ENCODE assay signal across 24 cellular contexts in genomic region chr6:134802426-134803058, GRCh38.
DNase-seq lines count a peak whose midpoint lies in the region; ATAC-seq and TF ChIP-seq lines count a peak whose summit lies in the region.
"Had no signal": no experiment of that assay in that cellular context is flagged by ENCODE, and none has a peak within 500 bp of the region (broad histone marks: within the 10 kb centered on the region; RNA-seq: fewer than 3 reads in every experiment).

No MANE protein-coding gene starts in this region.

- H3K4ac ChIP-seq in IMR-90 (ENCODE audit: low read depth, low read length) (peak overlapping the region; percentile 48), mesendoderm (ENCODE audit: low read depth, low read length) (no peak overlapping the region)

- H3K14ac ChIP-seq in IMR-90 (replicated peaks; ENCODE audit: low read depth, low read length), result peak overlapping the region; percentile 40; the same call in 1 of the 2 replicates

- H2BK5ac ChIP-seq in IMR-90 (ENCODE audit: low read depth, low read length, poor library complexity, severe bottlenecking) (no peak overlapping the region), mesendoderm (ENCODE audit: low read length) (no peak overlapping the region)

- H3K79me2 ChIP-seq in mesendoderm (ENCODE audit: control insufficient read depth, insufficient read depth, low read length), result no peaks in the 10 kb centered on the region
- H3K79me2 ChIP-seq: hepatocyte had no signal

- no peak for TF ChIP-seq CTCF in Caco-2 (IDR thresholded peaks at IDR 0.05; ENCODE audit: insufficient read depth in 1 of 2, low read depth in 1 of 2, low read length in 1 of 2, severe bottlenecking in 1 of 2, unreplicated experiment in 1 of 2)
- TF ChIP-seq CTCF in IMR-90 (conservative IDR thresholded peaks at IDR 0.05; ENCODE audit: low read depth, low read length), result no peak
- TF ChIP-seq CTCF in chondrocyte (IDR thresholded peaks at IDR 0.05), result no peak

- POLR2A ChIA-PET in Caco-2 (lab: Charles Lee) (no interaction called here), IMR-90 (lab: Charles Lee; ENCODE audit: unreplicated experiment) (no interaction called here)

- H3K27ac Mint-ChIP-seq in Caco-2 (ENCODE audit: unreplicated experiment) (no peak overlapping the region), chondrocyte (ENCODE audit: unreplicated experiment) (peak overlapping the region; percentile 50)
- H3K27ac Mint-ChIP-seq: activated CD4-positive, alpha-beta T cell treated with anti-CD3 and anti-CD28 coated beads, Interleukin-2, amount 10 ng/mL, durations not matched to agents 7 days and 5 days; activated naive CD8-positive, alpha-beta T cell treated with anti-CD3 and anti-CD28 coated beads, Interleukin-2, amount 10 ng/mL, durations not matched to agents 7 days and 5 days had no signal

- intact Hi-C loops in Caco-2 (cut with micrococcal nuclease; ENCODE audit: unreplicated experiment) (no loop called here), IMR-90 (cut with micrococcal nuclease) (no loop called here)

- no peak overlapping the region; the same call in 1 of the 2 replicates for H4K91ac ChIP-seq in IMR-90 (ENCODE audit: insufficient read depth, low read depth, low read length)

- H3K9ac ChIP-seq in IMR-90 (ENCODE audit: low read depth, low read length) (no peak overlapping the region), mesendoderm (ENCODE audit: low read length) (no peak overlapping the region)

- no peaks in the 10 kb centered on the region for H3K27me3 ChIP-seq in Caco-2 (replicated peaks; ENCODE audit: control insufficient read depth, insufficient read depth, low read length)
- H3K27me3 ChIP-seq in IMR-90 (ENCODE audit: control insufficient read depth, insufficient read depth, low read length), result no peaks in the 10 kb centered on the region
- no peaks in the 10 kb centered on the region for H3K27me3 ChIP-seq in mesendoderm (ENCODE audit: insufficient read depth, low read length, poor library complexity)
- H3K27me3 ChIP-seq: breast epithelium, hepatocyte, suprapubic skin had no signal

- BruUV-seq in Caco-2 (replicated peaks; lab: Mats Ljungman, UMichigan) (no TSS peak), IMR-90 (replicated peaks; lab: Mats Ljungman, UMichigan) (no TSS peak)

- H3K9me3 ChIP-seq in Caco-2 (no peaks in the 10 kb centered on the region), IMR-90 (ENCODE audit: control insufficient read depth, insufficient read depth, low read length) (no peaks in the 10 kb centered on the region)
- H3K9me3 ChIP-seq: breast epithelium, HAP-1, suprapubic skin had no signal

- peak overlapping the region; percentile 8; the same call in 1 of the 3 replicates for H2BK15ac ChIP-seq in IMR-90 (ENCODE audit: low read depth, low read length)
- no peak overlapping the region for H2BK15ac ChIP-seq in mesendoderm (replicated peaks; ENCODE audit: low read depth)

- no peak for TF ChIP-seq RAD21 in IMR-90 (IDR thresholded peaks at IDR 0.05; ENCODE audit: low read length)

- H2AK9ac ChIP-seq in IMR-90 (replicated peaks; ENCODE audit: low read depth, low read length, poor library complexity), result no peak overlapping the region

- dilution Hi-C loops in IMR-90 (cut with HindIII; ENCODE audit: low sequenced_read_pairs, unreplicated experiment), result no loop called here

- H3K23ac ChIP-seq in IMR-90 (ENCODE audit: low read depth, low read length) (peak overlapping the region; percentile 52; the same call in 1 of the 2 replicates), mesendoderm (ENCODE audit: low read length) (no peak overlapping the region)

- no peak overlapping the region for H3K56ac ChIP-seq in IMR-90 (ENCODE audit: extremely low read depth, insufficient read depth, low read length)
- H3K56ac ChIP-seq in mesendoderm (ENCODE audit: low read length), result no peak overlapping the region

- H4K8ac ChIP-seq in IMR-90 (ENCODE audit: low read depth in 2 of 2, low read length in 2 of 2), result peak overlapping the region in 1 of 2 experiments; percentile 40; a peak in 1 of 4 replicates
- no peak overlapping the region for H4K8ac ChIP-seq in mesendoderm (ENCODE audit: low read depth, low read length)

- H3K18ac ChIP-seq in IMR-90 (ENCODE audit: low read depth, low read length) (peak overlapping the region; percentile 57; the same call in 1 of the 2 replicates), mesendoderm (ENCODE audit: low read length) (no peak overlapping the region)

- no peak for ATAC-seq in IMR-90 (ENCODE audit: low read depth)
- no peak for ATAC-seq in GM19328 (IDR thresholded peaks at IDR 0.05; ENCODE audit: unreplicated experiment)
- ATAC-seq: right cardiac atrium had no signal

- H3K79me1 ChIP-seq in IMR-90 (ENCODE audit: low read depth in 1 of 2, low read length in 2 of 2) (no peaks in the 10 kb centered on the region), mesendoderm (ENCODE audit: low read length) (no peaks in the 10 kb centered on the region)

- in situ Hi-C loops in IMR-90 (cut with MboI; ENCODE audit: low sequenced_read_pairs), result no loop called here

- no peaks in the 10 kb centered on the region for H3K36me3 Mint-ChIP-seq in Caco-2 (ENCODE audit: insufficient read depth, unreplicated experiment)
- H3K36me3 Mint-ChIP-seq in chondrocyte (ENCODE audit: low read depth), result no peaks in the 10 kb centered on the region
- H3K36me3 Mint-ChIP-seq: activated naive CD8-positive, alpha-beta T cell treated with anti-CD3 and anti-CD28 coated beads, Interleukin-2, amount 10 ng/mL, durations not matched to agents 7 days and 5 days; CD14-positive monocyte had no signal

- no peaks in the 10 kb centered on the region; the same call in 1 of the 2 replicates for H3K9me1 ChIP-seq in IMR-90 (ENCODE audit: insufficient read depth, low read length)

- H4K5ac ChIP-seq in IMR-90 (ENCODE audit: low read depth, low read length) (no peak overlapping the region), mesendoderm (ENCODE audit: low read length) (no peak overlapping the region)

- DNase-seq in Caco-2 (peak; percentile 14 to 50), IMR-90 (peak; percentile 59), chondrocyte (ENCODE audit: low spot score) (no peak), mesendoderm (peak; percentile 60), activated T-cell treated with anti-CD3 and anti-CD28 coated beads for 4 hours (no peak)
- DNase-seq in stimulated activated CD4-positive, alpha-beta T cell treated with anti-CD3 and anti-CD28 coated beads, Interleukin-15, amount 100 ng/mL, for 24 hours, result no peak
- no peak for DNase-seq in activated CD4-positive, CD25-positive, alpha-beta regulatory T cell treated with anti-CD3 and anti-CD28 coated beads, Interleukin-2, amount 50 U/mL, for 72 hours
- DNase-seq: activated CD4-positive, alpha-beta T cell treated with anti-CD3 and anti-CD28 coated beads, Interleukin-2, amount 10 ng/mL, durations not matched to agents 7 days and 5 days; activated naive CD8-positive, alpha-beta T cell treated with anti-CD3 and anti-CD28 coated beads, Interleukin-2, amount 10 ng/mL, durations not matched to agents 7 days and 5 days; cortex of kidney; DMS 273 treated with DMSO at 0.1 percent for 48 hours; MM.1S; NCI-H1436; NCI-H2171; occipital lobe; right cardiac atrium; SHP77 treated with DMSO at 0.1 percent for 48 hours; T-helper 1 cell had no signal

- no peak overlapping the region for H2AFZ ChIP-seq in IMR-90 (replicated peaks; ENCODE audit: low read length, poor library complexity)
- H2AFZ ChIP-seq: hepatocyte had no signal

- H3K4me2 ChIP-seq in IMR-90 (ENCODE audit: low read depth, low read length), result no peak overlapping the region
- no peak overlapping the region for H3K4me2 ChIP-seq in mesendoderm (ENCODE audit: low read length)
- H3K4me2 ChIP-seq: hepatocyte had no signal

- WGBS in IMR-90 (ENCODE audit: extremely low coverage in 2 of 2, insufficient read length in 1 of 2), 2 experiments, result no CpG with 5 or more reads among the region's 5 CpGs
- WGBS in mesendoderm (ENCODE audit: extremely low coverage, insufficient coverage, low lambda C conversion rate), result no CpG with 5 or more reads among the region's 5 CpGs

- TF ChIP-seq POLR2A in IMR-90 (IDR thresholded peaks at IDR 0.05; ENCODE audit: low read depth, low read length), result no peak

- peak overlapping the region; percentile 38 for H2BK20ac ChIP-seq in IMR-90 (ENCODE audit: low read depth, low read length)

- H3K36me3 ChIP-seq in Caco-2 (ENCODE audit: control insufficient read depth, insufficient read depth, low read length) (no peaks in the 10 kb centered on the region), IMR-90 (ENCODE audit: control insufficient read depth, insufficient read depth, low read length) (no peaks in the 10 kb centered on the region), mesendoderm (ENCODE audit: control insufficient read depth, insufficient read depth, low read length) (no peaks in the 10 kb centered on the region)
- H3K36me3 ChIP-seq: breast epithelium, HAP-1, suprapubic skin had no signal

- H3K4me3 ChIP-seq in Caco-2 (ENCODE audit: low read depth, low read length) (no peak overlapping the region), IMR-90 (ENCODE audit: insufficient read depth, low read depth, low read length) (no peak overlapping the region), mesendoderm (ENCODE audit: low read length) (no peak overlapping the region)
- H3K4me3 ChIP-seq: breast epithelium, HAP-1, hepatocyte, suprapubic skin had no signal

- H3K4me3 Mint-ChIP-seq in Caco-2 (ENCODE audit: unreplicated experiment) (no peak overlapping the region), chondrocyte (ENCODE audit: unreplicated experiment) (no peak overlapping the region)
- H3K4me3 Mint-ChIP-seq: activated CD4-positive, alpha-beta T cell treated with anti-CD3 and anti-CD28 coated beads, Interleukin-2, amount 10 ng/mL, durations not matched to agents 7 days and 5 days; activated naive CD8-positive, alpha-beta T cell treated with anti-CD3 and anti-CD28 coated beads, Interleukin-2, amount 10 ng/mL, durations not matched to agents 7 days and 5 days; CD14-positive monocyte had no signal

- H3K27me3 Mint-ChIP-seq in Caco-2 (ENCODE audit: insufficient read depth, unreplicated experiment) (no peaks in the 10 kb centered on the region), chondrocyte (ENCODE audit: low read depth) (no peaks in the 10 kb centered on the region)

- CTCF ChIA-PET in Caco-2 (lab: Charles Lee), result interaction anchor here (0.6 kb wide), 1 partner anchor 68 kb away, joined by 4 read pairs; no protein-coding TSS in a partner anchor
- CTCF ChIA-PET in IMR-90 (lab: Yijun Ruan, JAX), result interaction anchor here (0.6 kb wide), 1 partner anchor 396 kb away, joined by 4 read pairs; no protein-coding TSS in a partner anchor

- H3K9me3 Mint-ChIP-seq in Caco-2 (ENCODE audit: unreplicated experiment), result no peaks in the 10 kb centered on the region
- no peaks in the 10 kb centered on the region for H3K9me3 Mint-ChIP-seq in chondrocyte (ENCODE audit: low read depth)
- H3K9me3 Mint-ChIP-seq: activated CD4-positive, alpha-beta T cell treated with anti-CD3 and anti-CD28 coated beads, Interleukin-2, amount 10 ng/mL, durations not matched to agents 7 days and 5 days; activated naive CD8-positive, alpha-beta T cell treated with anti-CD3 and anti-CD28 coated beads, Interleukin-2, amount 10 ng/mL, durations not matched to agents 7 days and 5 days had no signal

- H3K27ac ChIP-seq in IMR-90 (ENCODE audit: insufficient read depth, low read length) (no peak overlapping the region), mesendoderm (ENCODE audit: low read depth, low read length) (no peak overlapping the region)
- H3K27ac ChIP-seq: breast epithelium, hepatocyte, suprapubic skin had no signal

- H2BK120ac ChIP-seq in IMR-90 (ENCODE audit: low read depth, low read length) (peak overlapping the region; percentile 25; the same call in 1 of the 2 replicates), mesendoderm (ENCODE audit: low read depth, low read length) (no peak overlapping the region)

- peaks cover 9% of the 10 kb centered on the region for H3K4me1 Mint-ChIP-seq in Caco-2 (ENCODE audit: low read depth, unreplicated experiment)
- H3K4me1 Mint-ChIP-seq in chondrocyte (ENCODE audit: low read depth), result peaks cover 44% of the 10 kb centered on the region
- H3K4me1 Mint-ChIP-seq: activated CD4-positive, alpha-beta T cell treated with anti-CD3 and anti-CD28 coated beads, Interleukin-2, amount 10 ng/mL, durations not matched to agents 7 days and 5 days; activated naive CD8-positive, alpha-beta T cell treated with anti-CD3 and anti-CD28 coated beads, Interleukin-2, amount 10 ng/mL, durations not matched to agents 7 days and 5 days; CD14-positive monocyte had no signal

- H2AK5ac ChIP-seq in IMR-90 (ENCODE audit: low read depth, low read length), result peak overlapping the region; percentile 36; the same call in 1 of the 2 replicates
- no peak overlapping the region for H2AK5ac ChIP-seq in mesendoderm (ENCODE audit: low read length)

- H4K20me1 ChIP-seq in IMR-90 (ENCODE audit: insufficient read depth, low read length), result no peaks in the 10 kb centered on the region

- H3K4me1 ChIP-seq in Caco-2, result peaks cover 10% of the 10 kb centered on the region; the same call in 1 of the 2 replicates
- H3K4me1 ChIP-seq in IMR-90 (ENCODE audit: control insufficient read depth, insufficient read depth, low read length), result peaks cover 11% of the 10 kb centered on the region
- no peaks in the 10 kb centered on the region for H3K4me1 ChIP-seq in mesendoderm (ENCODE audit: control insufficient read depth, low read depth, low read length)
- H3K4me1 ChIP-seq: breast epithelium, HAP-1 had no signal

Comparison
In these comparisons a context has a peak if more than half of its experiments do, and no peak if none do; other contexts are left out.
1. DNase-seq: peak in Caco-2 (2 of 2), IMR-90 (single experiment) and mesendoderm (single experiment); none in chondrocyte (single experiment), stimulated activated CD4-positive, alpha-beta T cell treated with anti-CD3 and anti-CD28 coated beads, Interleukin-15, amount 100 ng/mL, for 24 hours (single experiment), activated T-cell treated with anti-CD3 and anti-CD28 coated beads for 4 hours (single experiment) and activated CD4-positive, CD25-positive, alpha-beta regulatory T cell treated with anti-CD3 and anti-CD28 coated beads, Interleukin-2, amount 50 U/mL, for 72 hours (single experiment).